ENCODE assay signal across 1 cellular context in the genomic region with DNA sequence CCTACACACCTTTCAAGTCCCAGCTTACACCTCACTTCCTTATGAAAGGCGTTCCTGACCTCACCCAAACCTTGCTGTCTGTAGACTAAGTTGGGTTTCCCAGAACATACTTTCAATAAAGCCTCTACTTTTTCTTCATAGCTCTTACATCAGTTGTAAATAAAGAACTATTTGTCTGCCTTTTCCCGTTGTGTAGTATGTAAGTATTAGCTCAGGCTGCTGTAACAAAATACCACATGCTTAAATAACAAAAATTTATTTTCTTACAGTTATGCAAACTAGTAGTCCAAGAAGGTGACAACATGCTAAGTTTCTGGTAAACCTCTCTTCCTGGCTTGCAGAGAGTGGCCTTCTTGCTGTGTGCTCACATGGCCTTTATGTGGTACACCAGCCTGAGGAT.
TF ChIP-seq lines count a peak whose summit lies in the region.

No MANE protein-coding gene starts in this region.

TF ChIP-seq in A549, 52 proteins besides CTCF, POLR2A, EP300 and RAD21 (continued from another document):
- TF ChIP-seq, protein P1, sequence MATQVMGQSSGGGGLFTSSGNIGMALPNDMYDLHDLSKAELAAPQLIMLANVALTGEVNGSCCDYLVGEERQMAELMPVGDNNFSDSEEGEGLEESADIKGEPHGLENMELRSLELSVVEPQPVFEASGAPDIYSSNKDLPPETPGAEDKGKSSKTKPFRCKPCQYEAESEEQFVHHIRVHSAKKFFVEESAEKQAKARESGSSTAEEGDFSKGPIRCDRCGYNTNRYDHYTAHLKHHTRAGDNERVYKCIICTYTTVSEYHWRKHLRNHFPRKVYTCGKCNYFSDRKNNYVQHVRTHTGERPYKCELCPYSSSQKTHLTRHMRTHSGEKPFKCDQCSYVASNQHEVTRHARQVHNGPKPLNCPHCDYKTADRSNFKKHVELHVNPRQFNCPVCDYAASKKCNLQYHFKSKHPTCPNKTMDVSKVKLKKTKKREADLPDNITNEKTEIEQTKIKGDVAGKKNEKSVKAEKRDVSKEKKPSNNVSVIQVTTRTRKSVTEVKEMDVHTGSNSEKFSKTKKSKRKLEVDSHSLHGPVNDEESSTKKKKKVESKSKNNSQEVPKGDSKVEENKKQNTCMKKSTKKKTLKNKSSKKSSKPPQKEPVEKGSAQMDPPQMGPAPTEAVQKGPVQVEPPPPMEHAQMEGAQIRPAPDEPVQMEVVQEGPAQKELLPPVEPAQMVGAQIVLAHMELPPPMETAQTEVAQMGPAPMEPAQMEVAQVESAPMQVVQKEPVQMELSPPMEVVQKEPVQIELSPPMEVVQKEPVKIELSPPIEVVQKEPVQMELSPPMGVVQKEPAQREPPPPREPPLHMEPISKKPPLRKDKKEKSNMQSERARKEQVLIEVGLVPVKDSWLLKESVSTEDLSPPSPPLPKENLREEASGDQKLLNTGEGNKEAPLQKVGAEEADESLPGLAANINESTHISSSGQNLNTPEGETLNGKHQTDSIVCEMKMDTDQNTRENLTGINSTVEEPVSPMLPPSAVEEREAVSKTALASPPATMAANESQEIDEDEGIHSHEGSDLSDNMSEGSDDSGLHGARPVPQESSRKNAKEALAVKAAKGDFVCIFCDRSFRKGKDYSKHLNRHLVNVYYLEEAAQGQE (IDR thresholded peaks at IDR 0.05) = no peak
- no peak for TF ChIP-seq BHLHE40 (IDR thresholded peaks at IDR 0.05; ENCODE audit: low read depth, low read length)
- TF ChIP-seq ZC3H11A (IDR thresholded peaks at IDR 0.05) = no peak
- TF ChIP-seq NR3C1 (IDR thresholded peaks at IDR 0.05) = no peak
- TF ChIP-seq JUNB (IDR thresholded peaks at IDR 0.05) = no peak
- no peak for TF ChIP-seq NFE2L2 (conservative IDR thresholded peaks at IDR 0.05; ENCODE audit: low read length)
- no peak for TF ChIP-seq RCOR1 (IDR thresholded peaks at IDR 0.05; ENCODE audit: low read depth, low read length)
- no peak for TF ChIP-seq TFCP2L1 (CRISPR knock-in tag; IDR thresholded peaks at IDR 0.05)
